In the genomic region with DNA sequence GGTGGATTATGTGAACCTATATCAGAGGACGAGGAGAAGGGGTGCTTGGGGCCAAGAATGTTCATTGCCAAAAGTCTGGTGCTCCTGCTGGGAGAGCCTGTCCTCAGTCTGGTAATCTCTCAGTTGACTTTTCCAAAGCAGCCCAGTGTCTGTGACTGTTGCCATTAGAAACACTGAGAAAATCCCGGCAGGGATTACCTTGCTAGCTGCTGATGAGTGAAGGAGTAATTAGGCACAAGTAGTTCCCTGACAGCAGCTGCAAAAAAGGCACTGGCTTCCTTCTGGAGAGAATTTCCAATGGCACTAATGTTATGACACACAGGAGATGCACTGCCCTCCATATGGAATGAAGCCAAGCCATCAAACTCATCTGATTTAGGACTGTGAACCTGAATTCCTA, we compare ENCODE assay signal across 14 cellular contexts.
DNase-seq lines count a peak whose midpoint lies in the region.
"Had no signal": no experiment of that assay in that cellular context is flagged by ENCODE, and none has a peak within 500 bp of the region (broad histone marks: within the 10 kb centered on the region; RNA-seq: fewer than 3 reads in every experiment).

No MANE protein-coding gene starts in this region.

- POLR2A ChIA-PET in activated CD4-positive, alpha-beta memory T cell treated with anti-CD3 and anti-CD28 coated beads, Interleukin-2, amount 10 ng/mL, durations not matched to agents 7 days and 5 days (lab: Charles Lee): no interaction called here

- H3K27ac Mint-ChIP-seq in activated CD4-positive, alpha-beta memory T cell treated with anti-CD3 and anti-CD28 coated beads, Interleukin-2, amount 10 ng/mL, durations not matched to agents 7 days and 5 days: no peak overlapping the region

- DNase-seq in NCI-H1105 treated with DMSO at 0.1 percent for 48 hours (lab: John Stamatoyannopoulos, UW): peak; percentile 34
- no peak for DNase-seq in NCI-H1105 (lab: John Stamatoyannopoulos, UW)
- peak; percentile 15 for DNase-seq in HT1080 (ENCODE audit: low read depth)
- DNase-seq in astrocyte of the hippocampus (ENCODE audit: low read depth, low spot score): peak; percentile 12
- DNase-seq in retina: peak; percentile 20
- no peak for DNase-seq in activated CD8-positive, alpha-beta memory T cell treated with anti-CD3 and anti-CD28 coated beads for 24 hours
- DNase-seq in activated CD4-positive, alpha-beta memory T cell treated with anti-CD3 and anti-CD28 coated beads, Interleukin-2, amount 10 ng/mL, durations not matched to agents 7 days and 5 days: no peak
- no peak for DNase-seq in activated naive CD4-positive, alpha-beta T cell treated with anti-CD3 and anti-CD28 coated beads, Interleukin-2, amount 50 U/mL, for 16 hours
- DNase-seq: C1 segment of cervical spinal cord, DMS53, NCI-H1694, NCI-H510A, PC-9, T-helper 1 cell had no signal

- H3K27me3 Mint-ChIP-seq in activated CD4-positive, alpha-beta memory T cell treated with anti-CD3 and anti-CD28 coated beads, Interleukin-2, amount 10 ng/mL, durations not matched to agents 7 days and 5 days: no peaks in the 10 kb centered on the region

- H3K4me1 Mint-ChIP-seq in activated CD4-positive, alpha-beta memory T cell treated with anti-CD3 and anti-CD28 coated beads, Interleukin-2, amount 10 ng/mL, durations not matched to agents 7 days and 5 days: no peaks in the 10 kb centered on the region

- peaks cover 2% of the 10 kb centered on the region for H3K9me3 Mint-ChIP-seq in activated CD4-positive, alpha-beta memory T cell treated with anti-CD3 and anti-CD28 coated beads, Interleukin-2, amount 10 ng/mL, durations not matched to agents 7 days and 5 days

- H3K4me3 Mint-ChIP-seq in activated CD4-positive, alpha-beta memory T cell treated with anti-CD3 and anti-CD28 coated beads, Interleukin-2, amount 10 ng/mL, durations not matched to agents 7 days and 5 days: no peak overlapping the region

- CTCF ChIA-PET in activated CD4-positive, alpha-beta memory T cell treated with anti-CD3 and anti-CD28 coated beads, Interleukin-2, amount 10 ng/mL, durations not matched to agents 7 days and 5 days (lab: Charles Lee): no interaction called here

- H3K36me3 Mint-ChIP-seq in activated CD4-positive, alpha-beta memory T cell treated with anti-CD3 and anti-CD28 coated beads, Interleukin-2, amount 10 ng/mL, durations not matched to agents 7 days and 5 days (ENCODE audit: low read depth): no peaks in the 10 kb centered on the region

Comparison
In these comparisons a context has a peak if more than half of its experiments do, and no peak if none do; other contexts are left out.
1. DNase-seq: peak in NCI-H1105 treated with DMSO at 0.1 percent for 48 hours (single experiment), HT1080 (single experiment), astrocyte of the hippocampus (single experiment) and retina (single experiment); none in NCI-H1105 (single experiment), activated CD8-positive, alpha-beta memory T cell treated with anti-CD3 and anti-CD28 coated beads for 24 hours (single experiment), activated CD4-positive, alpha-beta memory T cell treated with anti-CD3 and anti-CD28 coated beads, Interleukin-2, amount 10 ng/mL, durations not matched to agents 7 days and 5 days (single experiment) and activated naive CD4-positive, alpha-beta T cell treated with anti-CD3 and anti-CD28 coated beads, Interleukin-2, amount 50 U/mL, for 16 hours (single experiment).